ENCODE assay signal across 8 cellular contexts in genomic region chr15:65376767-65377104, GRCh38. TPM values are rescaled to one million over a fixed set of nuclear protein-coding genes. Genes with fewer than 3 reads are reported as not detected.
A peak's percentile ranks its signal among the peaks of the same experiment; 100 is the strongest.
DNase-seq lines count a peak whose midpoint lies in the region; ATAC-seq, FAIRE-seq and TF ChIP-seq lines count a peak whose summit lies in the region.

No MANE protein-coding gene starts in this region.

- no peak overlapping the region for H3K27ac ChIP-seq in Peyer's patch
- H3K27ac ChIP-seq in parathyroid adenoma, result peak overlapping the region; percentile 83
- no peak overlapping the region for H3K27ac ChIP-seq in small intestine (ENCODE audit: low read depth in 1 of 2, low read length in 1 of 2)

- no peaks in the 10 kb centered on the region for H3K36me3 ChIP-seq in Peyer's patch
- H3K36me3 ChIP-seq in parathyroid adenoma (ENCODE audit: control insufficient read depth, insufficient read depth, low read length), result no peaks in the 10 kb centered on the region
- H3K36me3 ChIP-seq in small intestine (ENCODE audit: control insufficient read depth in 2 of 2, insufficient read depth in 2 of 2, low read length in 2 of 2), result no peaks in the 10 kb centered on the region

- WGBS in small intestine, 3 donors, result 1 to 5% (median 1%) methylated on average over 15 to 21 of the region's 21 CpGs

- H3K27me3 ChIP-seq in Peyer's patch (peaks cover 0 to 5% of the 10 kb centered on the region in 2 donors), parathyroid adenoma (ENCODE audit: control insufficient read depth, insufficient read depth, low read length) (no peaks in the 10 kb centered on the region), small intestine (ENCODE audit: control insufficient read depth in 2 of 2, insufficient read depth in 2 of 2, low read length in 2 of 2) (peaks cover 18 to 24% of the 10 kb centered on the region in 2 donors)

- ATAC-seq in HG02642 (IDR thresholded peaks at IDR 0.05; ENCODE audit: poor library complexity, unreplicated experiment) (no peak), GM19395 (IDR thresholded peaks at IDR 0.05; ENCODE audit: unreplicated experiment) (no peak)

- H3K9me3 Mint-ChIP-seq in Calu3 (ENCODE audit: low read depth, unreplicated experiment), result no peaks in the 10 kb centered on the region

- peaks cover 6% of the 10 kb centered on the region for H3K36me3 Mint-ChIP-seq in Calu3 (ENCODE audit: insufficient read depth, unreplicated experiment)

- no peak for TF ChIP-seq POLR2A in Peyer's patch (IDR thresholded peaks at IDR 0.05)

- H2AFZ ChIP-seq in parathyroid adenoma, result peak overlapping the region; percentile 59

- no peaks in the 10 kb centered on the region for H3K9me3 ChIP-seq in Peyer's patch
- no peaks in the 10 kb centered on the region for H3K9me3 ChIP-seq in parathyroid adenoma (ENCODE audit: control insufficient read depth, low read length)
- H3K9me3 ChIP-seq in small intestine (ENCODE audit: control insufficient read depth, low read depth), result no peaks in the 10 kb centered on the region

- CTCF ChIA-PET in Calu3 (lab: Charles Lee), result interaction anchor here (0.7 kb wide), 1 partner anchor 284 kb away, joined by 9 read pairs; no protein-coding TSS in a partner anchor

- H3K4me1 Mint-ChIP-seq in Calu3 (ENCODE audit: low read depth, unreplicated experiment), result peaks cover 9% of the 10 kb centered on the region

- no peak for DNase-seq in Calu3
- DNase-seq in Peyer's patch, result no peak
- DNase-seq in fibroblast of mammary gland (ENCODE audit: low read depth), result no peak
- no peak for DNase-seq in NCI-H1092 treated with DMSO at 0.1 percent for 48 hours (lab: John Stamatoyannopoulos, UW)
- DNase-seq in small intestine, result no peak

- H3K4me3 Mint-ChIP-seq in Calu3 (ENCODE audit: low read depth, unreplicated experiment), result peak overlapping the region; percentile 87

- intact Hi-C loops in Calu3 (cut with micrococcal nuclease; ENCODE audit: unreplicated experiment), result no loop called here

- no peaks in the 10 kb centered on the region for H3K79me2 ChIP-seq in parathyroid adenoma

- H3K27me3 Mint-ChIP-seq in Calu3 (ENCODE audit: unreplicated experiment), result peaks cover 100% of the 10 kb centered on the region

- H3K9ac ChIP-seq in parathyroid adenoma, result no peak overlapping the region

- H3K4me2 ChIP-seq in parathyroid adenoma (ENCODE audit: low read length), result peak overlapping the region; percentile 95

- BruUV-seq in Calu3 (replicated peaks; lab: Mats Ljungman, UMichigan), result no TSS peak

- H3K4me3 ChIP-seq in Peyer's patch (peak overlapping the region; percentile 27 to 60 (median 51)), fibroblast of mammary gland (ENCODE audit: control insufficient read depth, low read depth, low read length) (peak overlapping the region; percentile 22), parathyroid adenoma (ENCODE audit: low read depth, low read length) (peak overlapping the region; percentile 78), small intestine (ENCODE audit: low read depth in 1 of 2, low read length in 2 of 2) (peak overlapping the region in 1 of 2 donors; percentile 47)

- peak overlapping the region; percentile 67 for H3K27ac Mint-ChIP-seq in Calu3 (ENCODE audit: unreplicated experiment)

- FAIRE-seq in small intestine (lab: Jason Lieb, UNC), result no peak

- TF ChIP-seq CTCF in Calu3 (IDR thresholded peaks at IDR 0.05; ENCODE audit: unreplicated experiment) (no peak), Peyer's patch (IDR thresholded peaks at IDR 0.05) (no peak), fibroblast of mammary gland (conservative IDR thresholded peaks at IDR 0.05; ENCODE audit: control insufficient read depth, insufficient read depth, low read depth, low read length) (no peak), parathyroid adenoma (IDR thresholded peaks at IDR 0.05) (no peak)

- H3K4me1 ChIP-seq in Peyer's patch (peaks cover 0 to 12% (median 5%) of the 10 kb centered on the region in 4 donors), parathyroid adenoma (peaks cover 13% of the 10 kb centered on the region), small intestine (ENCODE audit: control insufficient read depth in 2 of 2, insufficient read depth in 1 of 2, low read depth in 1 of 2, low read length in 1 of 2) (no peaks in the 10 kb centered on the region)

RNA-seq across cellular contexts. Expression of gene IGDCC3, which starts 1.1 kb away (rescaled TPM):
- not detected in 2 replicates for total RNA-seq in Calu3 (2022)
- not detected for total RNA-seq in Peyer's patch
- under 1 TPM in 1 of 3 donors, not detected in 2; 0.18 TPM for polyA plus RNA-seq in small intestine

RNA-seq across cellular contexts. Expression of gene IGDCC4, which starts 46.0 kb away (rescaled TPM):
- total RNA-seq in Calu3 (2022) (0.17 and 0.64 TPM in 2 replicates), Peyer's patch (1 to 10 TPM in 2 of 4 donors, under 1 TPM in 1, not detected in 1; 0.40 to 3.3 (median 1.0) TPM)
- polyA plus RNA-seq in small intestine, result under 1 TPM in 2 of 3 donors, not detected in 1; 0.27 to 0.61 TPM
